Comparison of ENCODE assay signal across 8 cellular contexts in the genomic region with DNA sequence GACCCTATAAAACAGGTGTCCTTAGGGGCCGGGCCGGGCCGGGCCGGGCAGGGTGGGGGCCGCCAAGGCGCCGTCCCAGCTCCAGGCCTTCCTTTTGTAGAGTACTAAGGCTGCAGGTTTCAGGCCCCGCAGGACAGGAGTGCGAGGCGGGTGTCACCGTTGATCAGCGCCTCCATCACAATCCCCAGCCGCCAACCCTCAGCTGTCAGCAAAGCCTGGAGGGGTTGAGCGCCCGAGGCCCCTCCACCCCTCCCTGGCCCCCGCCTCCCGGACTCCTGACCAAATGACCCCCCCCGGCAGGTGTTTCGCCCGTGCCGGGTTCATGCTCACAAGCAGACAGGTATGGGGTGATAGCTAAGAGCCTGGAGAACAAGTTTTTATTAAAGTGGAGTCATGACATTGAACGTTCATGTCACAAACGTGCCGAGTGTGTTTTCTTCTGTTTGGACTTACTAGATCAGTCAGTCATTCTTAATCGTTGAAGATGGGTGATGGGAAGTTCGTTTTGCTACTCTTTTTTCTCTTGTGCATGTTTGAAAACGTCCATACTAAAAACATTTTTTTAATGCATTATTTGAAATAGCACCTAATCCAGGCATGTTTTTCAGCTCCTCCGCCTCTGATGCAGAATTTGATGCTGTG.
DNase-seq lines count a peak whose midpoint lies in the region; ATAC-seq lines count a peak whose summit lies in the region.

No MANE protein-coding gene starts in this region.

- no peaks in the 10 kb centered on the region for H3K9me3 ChIP-seq in iPS-15b (ENCODE audit: control insufficient read depth, insufficient read depth, low read length)

- peak overlapping the region; percentile 58 for H3K9ac ChIP-seq in iPS-15b (ENCODE audit: low read depth, low read length)

- H3K4me3 ChIP-seq in iPS-15b (ENCODE audit: low read depth, low read length) (peak overlapping the region; percentile 56), skin epidermis (peak overlapping the region; percentile 49 to 69 (median 66))

- H3K4me1 ChIP-seq in iPS-15b (ENCODE audit: control insufficient read depth, insufficient read depth, low read length), result no peaks in the 10 kb centered on the region

- ATAC-seq in GM19438 (IDR thresholded peaks at IDR 0.05; ENCODE audit: low read depth, unreplicated experiment), result peak; percentile 26

- DNase-seq in CD1c-positive myeloid dendritic cell (ENCODE audit: extremely low spot score) (peak; percentile 9), Kasumi-1 (lab: John Stamatoyannopoulos, UW) (peak; percentile 45 to 46), putamen (ENCODE audit: low spot score) (no peak), NCI-H1436 (lab: John Stamatoyannopoulos, UW) (no peak)

- no peaks in the 10 kb centered on the region for H3K36me3 ChIP-seq in iPS-15b (ENCODE audit: control insufficient read depth, insufficient read depth, low read length)

- H3K27me3 ChIP-seq in iPS-15b (ENCODE audit: control insufficient read depth, insufficient read depth, low read length), result no peaks in the 10 kb centered on the region

- H3K27ac ChIP-seq in angular gyrus (ENCODE audit: low read depth, low read length) (peak overlapping the region; percentile 89), skin epidermis (peak overlapping the region; percentile 49 to 97 (median 90))

Comparison
In these comparisons a context has a peak if more than half of its experiments do, and no peak if none do; other contexts are left out.
1. DNase-seq: peak in CD1c-positive myeloid dendritic cell (single experiment) and Kasumi-1 (2 of 2); none in putamen (single experiment) and NCI-H1436 (single experiment).